Comparison of ENCODE assay signal across 11 cellular contexts in the genomic region with DNA sequence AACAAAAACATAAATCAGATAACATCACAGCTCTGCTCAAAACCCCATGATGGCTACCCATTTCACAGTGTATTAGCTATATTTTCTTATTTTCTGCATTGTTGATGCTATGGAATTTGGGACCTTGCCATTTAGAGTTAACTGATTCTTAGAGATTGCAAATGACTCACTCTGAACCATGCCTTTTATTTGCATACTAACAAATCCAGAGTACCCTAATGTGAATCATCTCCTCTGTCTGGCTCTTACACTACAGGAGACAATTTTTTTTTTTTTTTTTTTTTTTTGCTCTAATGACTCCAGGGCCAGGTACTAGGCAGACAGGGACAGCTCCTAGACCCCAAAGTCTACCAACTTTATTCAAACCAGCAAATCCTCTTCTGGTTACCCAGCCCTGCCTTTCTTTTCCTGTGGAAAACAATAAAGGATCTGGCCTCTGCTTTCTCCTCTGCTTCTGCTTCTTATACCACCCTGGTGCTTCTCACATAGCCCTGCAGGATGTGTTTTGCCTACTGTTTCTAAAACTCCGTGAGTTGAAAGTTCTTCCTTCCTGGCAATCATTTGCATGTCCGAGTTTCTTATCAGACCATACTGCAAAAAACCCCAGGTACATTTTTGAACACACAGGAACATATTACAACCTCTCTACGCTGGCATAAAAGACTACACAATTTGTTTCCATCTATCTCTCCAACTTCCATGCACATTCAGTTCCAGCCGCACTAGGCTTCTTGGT. TPM values are rescaled to one million over a fixed set of nuclear protein-coding genes. Genes with fewer than 3 reads are reported as not detected.
DNase-seq lines count a peak whose midpoint lies in the region; ATAC-seq and TF ChIP-seq lines count a peak whose summit lies in the region.
"Had no signal": no experiment of that assay in that cellular context is flagged by ENCODE, and none has a peak within 500 bp of the region (broad histone marks: within the 10 kb centered on the region; RNA-seq: fewer than 3 reads in every experiment).

No MANE protein-coding gene starts in this region.

- DNase-seq in CD8-positive, alpha-beta T cell, result no peak
- DNase-seq in hepatic stellate cell (ENCODE audit: low spot score) (peak; percentile 78), heart left ventricle (no peak), tibial artery (no peak)
- DNase-seq in activated CD8-positive, alpha-beta memory T cell treated with anti-CD3 and anti-CD28 coated beads for 24 hours, result no peak
- DNase-seq: cortex of kidney, NCI-H187 had no signal

- POLR2A ChIA-PET in CD8-positive, alpha-beta T cell (lab: Charles Lee), result no interaction called here

- peaks cover 5% of the 10 kb centered on the region for H3K9me3 Mint-ChIP-seq in CD8-positive, alpha-beta T cell
- H3K9me3 Mint-ChIP-seq: mesothelial cell of epicardium had no signal

- H3K36me3 ChIP-seq in CD8-positive, alpha-beta T cell (ENCODE audit: insufficient read depth, low read length), result no peaks in the 10 kb centered on the region
- peaks cover 0 to 26% (median 12%) of the 10 kb centered on the region in 9 donors for H3K36me3 ChIP-seq in heart left ventricle
- H3K36me3 ChIP-seq in tibial artery, result peaks cover 20 to 37% (median 26%) of the 10 kb centered on the region in 3 donors

- H3K27me3 Mint-ChIP-seq in CD8-positive, alpha-beta T cell (ENCODE audit: low read depth), result no peaks in the 10 kb centered on the region

- TF ChIP-seq CTCF in CD8-positive, alpha-beta T cell (IDR thresholded peaks at IDR 0.05), result no peak
- TF ChIP-seq CTCF in heart left ventricle (IDR thresholded peaks at IDR 0.05) (no peak), tibial artery (IDR thresholded peaks at IDR 0.05) (no peak)

- ATAC-seq in CD8-positive, alpha-beta T cell, result no peak
- ATAC-seq in GM21528 (IDR thresholded peaks at IDR 0.05; ENCODE audit: low FRiP score, unreplicated experiment) (peak; percentile 61), SK-N-SH treated with all-trans-retinoic acid at 6 μM for 48 hours (peak; percentile 94), HG03469 (IDR thresholded peaks at IDR 0.05; ENCODE audit: unreplicated experiment) (no peak), heart left ventricle (no peak)

- WGBS in heart left ventricle, 4 donors, result 79 to 90% (median 86%) methylated on average over 4 of the region's 4 CpGs

- H3K27me3 ChIP-seq in CD8-positive, alpha-beta T cell (ENCODE audit: insufficient read depth, low read length), result no peaks in the 10 kb centered on the region
- H3K27me3 ChIP-seq in heart left ventricle, result no peaks in the 10 kb centered on the region
- H3K27me3 ChIP-seq in tibial artery, result no peaks in the 10 kb centered on the region

- H3K27ac Mint-ChIP-seq in CD8-positive, alpha-beta T cell, result peak overlapping the region; percentile 55
- H3K27ac Mint-ChIP-seq: mesothelial cell of epicardium had no signal

- H3K4me1 ChIP-seq in CD8-positive, alpha-beta T cell (ENCODE audit: insufficient read depth, low read length), result no peaks in the 10 kb centered on the region
- no peaks in the 10 kb centered on the region for H3K4me1 ChIP-seq in heart left ventricle
- H3K4me1 ChIP-seq in tibial artery, result no peaks in the 10 kb centered on the region

- H3K4me1 Mint-ChIP-seq in CD8-positive, alpha-beta T cell (ENCODE audit: low read depth), result no peaks in the 10 kb centered on the region
- H3K4me1 Mint-ChIP-seq: mesothelial cell of epicardium had no signal

- intact Hi-C loops in CD8-positive, alpha-beta T cell (cut with DNase I, micrococcal nuclease), result no loop called here
- intact Hi-C loops in heart left ventricle (cut with DNase I) (no loop called here), tibial artery (cut with DNase I; ENCODE audit: low total_unique reads) (no loop called here)

- H3K36me3 Mint-ChIP-seq in CD8-positive, alpha-beta T cell, result peaks cover 57% of the 10 kb centered on the region

- no peaks in the 10 kb centered on the region for H3K9me3 ChIP-seq in CD8-positive, alpha-beta T cell (ENCODE audit: low read length)
- H3K9me3 ChIP-seq in heart left ventricle (no peaks in the 10 kb centered on the region), tibial artery (peaks cover 0 to 25% (median 10%) of the 10 kb centered on the region in 3 donors)

- H3K4me3 ChIP-seq in CD8-positive, alpha-beta T cell (ENCODE audit: low read depth, low read length), result no peak overlapping the region
- H3K4me3 ChIP-seq in heart left ventricle (no peak overlapping the region), tibial artery (no peak overlapping the region)

- CTCF ChIA-PET in CD8-positive, alpha-beta T cell (lab: Charles Lee), result interaction anchor here (1.1 to 1.5 kb wide), 2 partner anchors 10 to 32 kb away, joined by 3 read pairs; no protein-coding TSS in a partner anchor

- H3K4me3 Mint-ChIP-seq in CD8-positive, alpha-beta T cell, result no peak overlapping the region
- H3K4me3 Mint-ChIP-seq: mesothelial cell of epicardium had no signal

- no peak for TF ChIP-seq POLR2A in heart left ventricle (IDR thresholded peaks at IDR 0.05)

- no peak overlapping the region for H3K27ac ChIP-seq in CD8-positive, alpha-beta T cell (ENCODE audit: low read depth, low read length)
- H3K27ac ChIP-seq in heart left ventricle, result no peak overlapping the region
- H3K27ac ChIP-seq in tibial artery, result no peak overlapping the region

TF ChIP-seq in SK-N-SH treated with all-trans-retinoic acid at 6 μM for 48 hours, 23 proteins besides CTCF, POLR2A, EP300 and RAD21 (continues in another document):
- TF ChIP-seq BACH2 (CRISPR knock-in tag; IDR thresholded peaks at IDR 0.05; ENCODE audit: borderline replicate concordance) (no peak), ZFP30 (CRISPR knock-in tag; IDR thresholded peaks at IDR 0.05) (no peak), TOX (CRISPR knock-in tag; IDR thresholded peaks at IDR 0.05; ENCODE audit: borderline replicate concordance) (no peak), SNAI2 (CRISPR knock-in tag; IDR thresholded peaks at IDR 0.05) (no peak), PPARA (CRISPR knock-in tag; IDR thresholded peaks at IDR 0.05; ENCODE audit: borderline replicate concordance) (no peak), ZFP3 (CRISPR knock-in tag; IDR thresholded peaks at IDR 0.05) (no peak), OSR1 (CRISPR knock-in tag; IDR thresholded peaks at IDR 0.05) (no peak), CSDC2 (CRISPR knock-in tag; IDR thresholded peaks at IDR 0.05) (no peak), TCF4 (CRISPR knock-in tag; IDR thresholded peaks at IDR 0.05; ENCODE audit: borderline replicate concordance) (no peak), ESRRG (CRISPR knock-in tag; IDR thresholded peaks at IDR 0.05) (no peak)
- TF ChIP-seq, protein P1, sequence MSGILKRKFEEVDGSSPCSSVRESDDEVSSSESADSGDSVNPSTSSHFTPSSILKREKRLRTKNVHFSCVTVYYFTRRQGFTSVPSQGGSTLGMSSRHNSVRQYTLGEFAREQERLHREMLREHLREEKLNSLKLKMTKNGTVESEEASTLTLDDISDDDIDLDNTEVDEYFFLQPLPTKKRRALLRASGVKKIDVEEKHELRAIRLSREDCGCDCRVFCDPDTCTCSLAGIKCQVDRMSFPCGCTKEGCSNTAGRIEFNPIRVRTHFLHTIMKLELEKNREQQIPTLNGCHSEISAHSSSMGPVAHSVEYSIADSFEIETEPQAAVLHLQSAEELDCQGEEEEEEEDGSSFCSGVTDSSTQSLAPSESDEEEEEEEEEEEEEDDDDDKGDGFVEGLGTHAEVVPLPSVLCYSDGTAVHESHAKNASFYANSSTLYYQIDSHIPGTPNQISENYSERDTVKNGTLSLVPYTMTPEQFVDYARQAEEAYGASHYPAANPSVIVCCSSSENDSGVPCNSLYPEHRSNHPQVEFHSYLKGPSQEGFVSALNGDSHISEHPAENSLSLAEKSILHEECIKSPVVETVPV (CRISPR knock-in tag; IDR thresholded peaks at IDR 0.05), result no peak
- TF ChIP-seq, protein P2, sequence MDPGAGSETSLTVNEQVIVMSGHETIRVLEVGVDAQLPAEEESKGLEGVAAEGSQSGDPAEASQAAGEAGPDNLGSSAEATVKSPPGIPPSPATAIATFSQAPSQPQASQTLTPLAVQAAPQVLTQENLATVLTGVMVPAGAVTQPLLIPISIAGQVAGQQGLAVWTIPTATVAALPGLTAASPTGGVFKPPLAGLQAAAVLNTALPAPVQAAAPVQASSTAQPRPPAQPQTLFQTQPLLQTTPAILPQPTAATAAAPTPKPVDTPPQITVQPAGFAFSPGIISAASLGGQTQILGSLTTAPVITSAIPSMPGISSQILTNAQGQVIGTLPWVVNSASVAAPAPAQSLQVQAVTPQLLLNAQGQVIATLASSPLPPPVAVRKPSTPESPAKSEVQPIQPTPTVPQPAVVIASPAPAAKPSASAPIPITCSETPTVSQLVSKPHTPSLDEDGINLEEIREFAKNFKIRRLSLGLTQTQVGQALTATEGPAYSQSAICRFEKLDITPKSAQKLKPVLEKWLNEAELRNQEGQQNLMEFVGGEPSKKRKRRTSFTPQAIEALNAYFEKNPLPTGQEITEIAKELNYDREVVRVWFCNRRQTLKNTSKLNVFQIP (CRISPR knock-in tag; IDR thresholded peaks at IDR 0.05; ENCODE audit: borderline replicate concordance, low read depth), result no peak
- TF ChIP-seq, protein P3, sequence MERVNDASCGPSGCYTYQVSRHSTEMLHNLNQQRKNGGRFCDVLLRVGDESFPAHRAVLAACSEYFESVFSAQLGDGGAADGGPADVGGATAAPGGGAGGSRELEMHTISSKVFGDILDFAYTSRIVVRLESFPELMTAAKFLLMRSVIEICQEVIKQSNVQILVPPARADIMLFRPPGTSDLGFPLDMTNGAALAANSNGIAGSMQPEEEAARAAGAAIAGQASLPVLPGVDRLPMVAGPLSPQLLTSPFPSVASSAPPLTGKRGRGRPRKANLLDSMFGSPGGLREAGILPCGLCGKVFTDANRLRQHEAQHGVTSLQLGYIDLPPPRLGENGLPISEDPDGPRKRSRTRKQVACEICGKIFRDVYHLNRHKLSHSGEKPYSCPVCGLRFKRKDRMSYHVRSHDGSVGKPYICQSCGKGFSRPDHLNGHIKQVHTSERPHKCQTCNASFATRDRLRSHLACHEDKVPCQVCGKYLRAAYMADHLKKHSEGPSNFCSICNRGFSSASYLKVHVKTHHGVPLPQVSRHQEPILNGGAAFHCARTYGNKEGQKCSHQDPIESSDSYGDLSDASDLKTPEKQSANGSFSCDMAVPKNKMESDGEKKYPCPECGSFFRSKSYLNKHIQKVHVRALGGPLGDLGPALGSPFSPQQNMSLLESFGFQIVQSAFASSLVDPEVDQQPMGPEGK (CRISPR knock-in tag; IDR thresholded peaks at IDR 0.05; ENCODE audit: borderline replicate concordance), result no peak

RNA-seq across cellular contexts. Expression of a gene that starts 10.6 kb away (rescaled TPM):
- 10 to 100 TPM; 49.9 to 57.1 TPM for total RNA-seq in CD8-positive, alpha-beta T cell
- 10 to 100 TPM; 20.1 to 47.9 (median 38.0) TPM for total RNA-seq in heart left ventricle
- 1 to 10 TPM; 3.6 to 4.6 TPM for polyA plus RNA-seq in heart left ventricle

RNA-seq across cellular contexts. Expression of a gene that starts 29.3 kb away (rescaled TPM):
- 10 to 100 TPM; 49.1 to 49.2 TPM for total RNA-seq in CD8-positive, alpha-beta T cell
- total RNA-seq in heart left ventricle, result 10 to 100 TPM in 7 of 9 donors, 1 to 10 TPM in 2; 7.0 to 15.3 (median 11.4) TPM
- 1 to 10 TPM in 1 of 2 donors, under 1 TPM in 1; 0.80 to 2.4 TPM for polyA plus RNA-seq in heart left ventricle

RNA-seq across cellular contexts. Expression of a gene that starts 38.9 kb away (rescaled TPM):
- 1 to 10 TPM in 1 of 2 experiments, under 1 TPM in 1; 0.89 to 2.1 TPM for total RNA-seq in CD8-positive, alpha-beta T cell
- total RNA-seq in heart left ventricle, result 1 to 10 TPM in 6 of 9 donors, under 1 TPM in 1, not detected in 2; 0.91 to 3.7 (median 1.5) TPM
- polyA plus RNA-seq in heart left ventricle, result 1 to 10 TPM; 1.0 to 1.3 TPM

RNA-seq across cellular contexts. Expression of a gene that starts 50.6 kb away (rescaled TPM):
- total RNA-seq in CD8-positive, alpha-beta T cell, result 1 to 10 TPM; 4.3 to 4.9 TPM
- total RNA-seq in heart left ventricle, result 1 to 10 TPM; 4.3 to 9.1 (median 7.1) TPM
- polyA plus RNA-seq in heart left ventricle, result 1 to 10 TPM; 1.6 to 2.0 TPM

Comparison
In these comparisons a context has a peak if more than half of its experiments do, and no peak if none do; other contexts are left out.
1. ATAC-seq: peak in GM21528 (single experiment) and SK-N-SH treated with all-trans-retinoic acid at 6 μM for 48 hours (single experiment); none in CD8-positive, alpha-beta T cell (single experiment), HG03469 (single experiment) and heart left ventricle (0 of 4).